Comparison of ENCODE assay signal across 8 cellular contexts in genomic region chr11:65262775-65263174, GRCh38. TPM values are rescaled to one million over a fixed set of nuclear protein-coding genes. Genes with fewer than 3 reads are reported as not detected.
DNase-seq lines count a peak whose midpoint lies in the region; ATAC-seq and TF ChIP-seq lines count a peak whose summit lies in the region.

No MANE protein-coding gene starts in this region.

- H3K4me3 ChIP-seq in WI38 (ENCODE audit: low read depth, low read length), result peak overlapping the region; percentile 71
- peak overlapping the region; percentile 84 for H3K4me3 ChIP-seq in iPS-18c (ENCODE audit: insufficient read depth, low read depth, low read length)
- H3K4me3 ChIP-seq in testis, result peak overlapping the region; percentile 71 to 74

- H3K36me3 ChIP-seq in testis (ENCODE audit: low read depth, missing control alignments), result no peaks in the 10 kb centered on the region

- intact Hi-C loops in testis (cut with DNase I; ENCODE audit: low total_unique reads), result no loop called here

- CTCF ChIA-PET in activated CD8-positive, alpha-beta memory T cell treated with anti-CD3 and anti-CD28 coated beads, Interleukin-2, amount 10 ng/mL, durations not matched to agents 7 days and 5 days (lab: Charles Lee), result interaction anchor here (0.6 to 2.5 kb wide), 17 partner anchors 9 to 249 kb away, joined by 3 to 25 read pairs (median 6); partner anchors contain the start of genes ARL2, CAPN1, CDC42EP2 and FAU

- H3K9me3 Mint-ChIP-seq in activated CD8-positive, alpha-beta memory T cell treated with anti-CD3 and anti-CD28 coated beads, Interleukin-2, amount 10 ng/mL, durations not matched to agents 7 days and 5 days (ENCODE audit: low read depth), result no peaks in the 10 kb centered on the region

- H3K27ac ChIP-seq in testis, result peak overlapping the region in 1 of 2 donors; percentile 84

- no peak for TF ChIP-seq CTCF in WI38 (IDR thresholded peaks at IDR 0.05; ENCODE audit: low read depth, low read length)
- TF ChIP-seq CTCF in testis (IDR thresholded peaks at IDR 0.05), result no peak

- no peaks in the 10 kb centered on the region for H3K27me3 ChIP-seq in testis

- no peaks in the 10 kb centered on the region for H3K27me3 Mint-ChIP-seq in activated CD8-positive, alpha-beta memory T cell treated with anti-CD3 and anti-CD28 coated beads, Interleukin-2, amount 10 ng/mL, durations not matched to agents 7 days and 5 days

- peak overlapping the region; percentile 94 for H3K4me3 Mint-ChIP-seq in activated CD8-positive, alpha-beta memory T cell treated with anti-CD3 and anti-CD28 coated beads, Interleukin-2, amount 10 ng/mL, durations not matched to agents 7 days and 5 days

- H3K9me3 ChIP-seq in iPS-18c (ENCODE audit: control insufficient read depth, insufficient read depth, low read length) (no peaks in the 10 kb centered on the region), testis (no peaks in the 10 kb centered on the region)

- whole genome bisulfite sequencing in testis, 2 donors, result 16 to 24% methylated on average over 6 of the region's 6 CpGs

- no peak for DNase-seq in activated CD8-positive, alpha-beta memory T cell treated with anti-CD3 and anti-CD28 coated beads, Interleukin-2, amount 10 ng/mL, durations not matched to agents 7 days and 5 days
- no peak for DNase-seq in activated CD8-positive, alpha-beta memory T cell treated with anti-CD3 and anti-CD28 coated beads for 24 hours
- DNase-seq in testis (no peak), globus pallidus (ENCODE audit: low spot score) (no peak)

- H3K27ac Mint-ChIP-seq in activated CD8-positive, alpha-beta memory T cell treated with anti-CD3 and anti-CD28 coated beads, Interleukin-2, amount 10 ng/mL, durations not matched to agents 7 days and 5 days, result peak overlapping the region; percentile 93

- peaks cover 30% of the 10 kb centered on the region for H3K36me3 Mint-ChIP-seq in activated CD8-positive, alpha-beta memory T cell treated with anti-CD3 and anti-CD28 coated beads, Interleukin-2, amount 10 ng/mL, durations not matched to agents 7 days and 5 days

- H3K4me1 ChIP-seq in testis, result peaks cover 11% of the 10 kb centered on the region

- H3K4me1 Mint-ChIP-seq in activated CD8-positive, alpha-beta memory T cell treated with anti-CD3 and anti-CD28 coated beads, Interleukin-2, amount 10 ng/mL, durations not matched to agents 7 days and 5 days, result peaks cover 49% of the 10 kb centered on the region

- TF ChIP-seq POLR2A in testis (IDR thresholded peaks at IDR 0.05), result no peak

- ATAC-seq in activated CD8-positive, alpha-beta memory T cell treated with anti-CD3 and anti-CD28 coated beads, Interleukin-2, amount 10 ng/mL, durations not matched to agents 7 days and 5 days, result no peak
- no peak for ATAC-seq in GM21737 (IDR thresholded peaks at IDR 0.05; ENCODE audit: unreplicated experiment)
- no peak for ATAC-seq in HG02763 (IDR thresholded peaks at IDR 0.05; ENCODE audit: unreplicated experiment)

RNA-seq across cellular contexts. Expression of gene POLA2, which starts 1.0 kb away (rescaled TPM):
- total RNA-seq in activated CD8-positive, alpha-beta memory T cell treated with anti-CD3 and anti-CD28 coated beads, Interleukin-2, amount 10 ng/mL, durations not matched to agents 7 days and 5 days, result 10 to 100 TPM; 79.8 to 89.5 TPM
- total RNA-seq in testis, result 10 to 100 TPM; 24.2 to 27.6 TPM
- polyA plus RNA-seq in testis (ENCODE audit: insufficient read depth, low read depth, low replicate concordance), result 21.9 TPM

RNA-seq across cellular contexts. Expression of gene CDC42EP2, which starts 51.9 kb away (rescaled TPM):
- 1 to 10 TPM in 1 of 2 experiments, not detected in 1; 1.4 TPM for total RNA-seq in activated CD8-positive, alpha-beta memory T cell treated with anti-CD3 and anti-CD28 coated beads, Interleukin-2, amount 10 ng/mL, durations not matched to agents 7 days and 5 days
- total RNA-seq in testis, result 1 to 10 TPM; 3.5 to 4.4 TPM
- 5.1 TPM for polyA plus RNA-seq in testis (ENCODE audit: insufficient read depth, low read depth, low replicate concordance)
